ENCODE assay signal across 1 cellular context in the genomic region with DNA sequence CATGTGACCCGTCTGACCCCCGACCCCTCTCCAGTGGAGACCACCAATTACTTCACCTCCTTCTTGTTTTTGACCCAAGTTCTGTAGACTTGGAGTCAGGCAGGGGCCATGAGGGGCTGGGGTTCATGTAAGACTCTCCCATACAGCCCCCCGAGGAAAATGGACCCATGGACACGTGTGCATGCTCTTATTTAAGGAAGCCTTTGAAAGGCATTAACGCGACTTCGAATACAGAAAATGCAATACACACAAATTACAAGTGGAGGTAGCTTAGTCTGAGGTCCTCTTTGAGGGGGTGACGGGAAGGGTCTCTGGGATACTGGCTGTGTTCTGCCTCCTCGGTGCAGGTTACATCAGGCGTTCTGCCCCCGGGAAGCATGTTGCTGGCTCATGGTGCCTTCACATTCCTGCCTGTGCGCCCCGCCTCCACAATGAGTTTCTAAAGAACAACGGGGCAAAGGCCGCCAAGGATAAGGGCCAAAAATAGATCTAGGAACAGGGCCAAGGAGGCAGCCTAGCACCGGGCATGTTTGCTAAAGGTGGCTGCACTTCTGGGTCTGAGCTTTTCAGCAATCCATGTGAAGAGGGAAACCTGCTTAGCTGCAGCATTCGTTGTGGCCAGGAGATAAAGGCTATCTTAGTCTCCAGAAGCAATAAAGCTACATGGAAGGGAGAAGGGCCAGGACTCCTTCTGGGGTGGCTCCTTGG.
TF ChIP-seq lines count a peak whose summit lies in the region.

No MANE protein-coding gene starts in this region.

TF ChIP-seq in K562, 482 proteins besides CTCF, POLR2A, EP300 and RAD21 (continued from another document and continues in another):
- TF ChIP-seq, protein P1, sequence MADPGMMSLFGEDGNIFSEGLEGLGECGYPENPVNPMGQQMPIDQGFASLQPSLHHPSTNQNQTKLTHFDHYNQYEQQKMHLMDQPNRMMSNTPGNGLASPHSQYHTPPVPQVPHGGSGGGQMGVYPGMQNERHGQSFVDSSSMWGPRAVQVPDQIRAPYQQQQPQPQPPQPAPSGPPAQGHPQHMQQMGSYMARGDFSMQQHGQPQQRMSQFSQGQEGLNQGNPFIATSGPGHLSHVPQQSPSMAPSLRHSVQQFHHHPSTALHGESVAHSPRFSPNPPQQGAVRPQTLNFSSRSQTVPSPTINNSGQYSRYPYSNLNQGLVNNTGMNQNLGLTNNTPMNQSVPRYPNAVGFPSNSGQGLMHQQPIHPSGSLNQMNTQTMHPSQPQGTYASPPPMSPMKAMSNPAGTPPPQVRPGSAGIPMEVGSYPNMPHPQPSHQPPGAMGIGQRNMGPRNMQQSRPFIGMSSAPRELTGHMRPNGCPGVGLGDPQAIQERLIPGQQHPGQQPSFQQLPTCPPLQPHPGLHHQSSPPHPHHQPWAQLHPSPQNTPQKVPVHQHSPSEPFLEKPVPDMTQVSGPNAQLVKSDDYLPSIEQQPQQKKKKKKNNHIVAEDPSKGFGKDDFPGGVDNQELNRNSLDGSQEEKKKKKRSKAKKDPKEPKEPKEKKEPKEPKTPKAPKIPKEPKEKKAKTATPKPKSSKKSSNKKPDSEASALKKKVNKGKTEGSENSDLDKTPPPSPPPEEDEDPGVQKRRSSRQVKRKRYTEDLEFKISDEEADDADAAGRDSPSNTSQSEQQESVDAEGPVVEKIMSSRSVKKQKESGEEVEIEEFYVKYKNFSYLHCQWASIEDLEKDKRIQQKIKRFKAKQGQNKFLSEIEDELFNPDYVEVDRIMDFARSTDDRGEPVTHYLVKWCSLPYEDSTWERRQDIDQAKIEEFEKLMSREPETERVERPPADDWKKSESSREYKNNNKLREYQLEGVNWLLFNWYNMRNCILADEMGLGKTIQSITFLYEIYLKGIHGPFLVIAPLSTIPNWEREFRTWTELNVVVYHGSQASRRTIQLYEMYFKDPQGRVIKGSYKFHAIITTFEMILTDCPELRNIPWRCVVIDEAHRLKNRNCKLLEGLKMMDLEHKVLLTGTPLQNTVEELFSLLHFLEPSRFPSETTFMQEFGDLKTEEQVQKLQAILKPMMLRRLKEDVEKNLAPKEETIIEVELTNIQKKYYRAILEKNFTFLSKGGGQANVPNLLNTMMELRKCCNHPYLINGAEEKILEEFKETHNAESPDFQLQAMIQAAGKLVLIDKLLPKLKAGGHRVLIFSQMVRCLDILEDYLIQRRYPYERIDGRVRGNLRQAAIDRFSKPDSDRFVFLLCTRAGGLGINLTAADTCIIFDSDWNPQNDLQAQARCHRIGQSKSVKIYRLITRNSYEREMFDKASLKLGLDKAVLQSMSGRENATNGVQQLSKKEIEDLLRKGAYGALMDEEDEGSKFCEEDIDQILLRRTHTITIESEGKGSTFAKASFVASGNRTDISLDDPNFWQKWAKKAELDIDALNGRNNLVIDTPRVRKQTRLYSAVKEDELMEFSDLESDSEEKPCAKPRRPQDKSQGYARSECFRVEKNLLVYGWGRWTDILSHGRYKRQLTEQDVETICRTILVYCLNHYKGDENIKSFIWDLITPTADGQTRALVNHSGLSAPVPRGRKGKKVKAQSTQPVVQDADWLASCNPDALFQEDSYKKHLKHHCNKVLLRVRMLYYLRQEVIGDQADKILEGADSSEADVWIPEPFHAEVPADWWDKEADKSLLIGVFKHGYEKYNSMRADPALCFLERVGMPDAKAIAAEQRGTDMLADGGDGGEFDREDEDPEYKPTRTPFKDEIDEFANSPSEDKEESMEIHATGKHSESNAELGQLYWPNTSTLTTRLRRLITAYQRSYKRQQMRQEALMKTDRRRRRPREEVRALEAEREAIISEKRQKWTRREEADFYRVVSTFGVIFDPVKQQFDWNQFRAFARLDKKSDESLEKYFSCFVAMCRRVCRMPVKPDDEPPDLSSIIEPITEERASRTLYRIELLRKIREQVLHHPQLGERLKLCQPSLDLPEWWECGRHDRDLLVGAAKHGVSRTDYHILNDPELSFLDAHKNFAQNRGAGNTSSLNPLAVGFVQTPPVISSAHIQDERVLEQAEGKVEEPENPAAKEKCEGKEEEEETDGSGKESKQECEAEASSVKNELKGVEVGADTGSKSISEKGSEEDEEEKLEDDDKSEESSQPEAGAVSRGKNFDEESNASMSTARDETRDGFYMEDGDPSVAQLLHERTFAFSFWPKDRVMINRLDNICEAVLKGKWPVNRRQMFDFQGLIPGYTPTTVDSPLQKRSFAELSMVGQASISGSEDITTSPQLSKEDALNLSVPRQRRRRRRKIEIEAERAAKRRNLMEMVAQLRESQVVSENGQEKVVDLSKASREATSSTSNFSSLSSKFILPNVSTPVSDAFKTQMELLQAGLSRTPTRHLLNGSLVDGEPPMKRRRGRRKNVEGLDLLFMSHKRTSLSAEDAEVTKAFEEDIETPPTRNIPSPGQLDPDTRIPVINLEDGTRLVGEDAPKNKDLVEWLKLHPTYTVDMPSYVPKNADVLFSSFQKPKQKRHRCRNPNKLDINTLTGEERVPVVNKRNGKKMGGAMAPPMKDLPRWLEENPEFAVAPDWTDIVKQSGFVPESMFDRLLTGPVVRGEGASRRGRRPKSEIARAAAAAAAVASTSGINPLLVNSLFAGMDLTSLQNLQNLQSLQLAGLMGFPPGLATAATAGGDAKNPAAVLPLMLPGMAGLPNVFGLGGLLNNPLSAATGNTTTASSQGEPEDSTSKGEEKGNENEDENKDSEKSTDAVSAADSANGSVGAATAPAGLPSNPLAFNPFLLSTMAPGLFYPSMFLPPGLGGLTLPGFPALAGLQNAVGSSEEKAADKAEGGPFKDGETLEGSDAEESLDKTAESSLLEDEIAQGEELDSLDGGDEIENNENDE (IDR thresholded peaks at IDR 0.05; ENCODE audit: low read depth, low read length) = no peak
- TF ChIP-seq, protein P2, sequence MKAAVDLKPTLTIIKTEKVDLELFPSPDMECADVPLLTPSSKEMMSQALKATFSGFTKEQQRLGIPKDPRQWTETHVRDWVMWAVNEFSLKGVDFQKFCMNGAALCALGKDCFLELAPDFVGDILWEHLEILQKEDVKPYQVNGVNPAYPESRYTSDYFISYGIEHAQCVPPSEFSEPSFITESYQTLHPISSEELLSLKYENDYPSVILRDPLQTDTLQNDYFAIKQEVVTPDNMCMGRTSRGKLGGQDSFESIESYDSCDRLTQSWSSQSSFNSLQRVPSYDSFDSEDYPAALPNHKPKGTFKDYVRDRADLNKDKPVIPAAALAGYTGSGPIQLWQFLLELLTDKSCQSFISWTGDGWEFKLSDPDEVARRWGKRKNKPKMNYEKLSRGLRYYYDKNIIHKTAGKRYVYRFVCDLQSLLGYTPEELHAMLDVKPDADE (conservative IDR thresholded peaks at IDR 0.05; ENCODE audit: control insufficient read depth, low read depth, low read length) = 0 out of 2 replicates have a peak, but pooled peaks have one; percentile 14
- TF ChIP-seq, protein P3, sequence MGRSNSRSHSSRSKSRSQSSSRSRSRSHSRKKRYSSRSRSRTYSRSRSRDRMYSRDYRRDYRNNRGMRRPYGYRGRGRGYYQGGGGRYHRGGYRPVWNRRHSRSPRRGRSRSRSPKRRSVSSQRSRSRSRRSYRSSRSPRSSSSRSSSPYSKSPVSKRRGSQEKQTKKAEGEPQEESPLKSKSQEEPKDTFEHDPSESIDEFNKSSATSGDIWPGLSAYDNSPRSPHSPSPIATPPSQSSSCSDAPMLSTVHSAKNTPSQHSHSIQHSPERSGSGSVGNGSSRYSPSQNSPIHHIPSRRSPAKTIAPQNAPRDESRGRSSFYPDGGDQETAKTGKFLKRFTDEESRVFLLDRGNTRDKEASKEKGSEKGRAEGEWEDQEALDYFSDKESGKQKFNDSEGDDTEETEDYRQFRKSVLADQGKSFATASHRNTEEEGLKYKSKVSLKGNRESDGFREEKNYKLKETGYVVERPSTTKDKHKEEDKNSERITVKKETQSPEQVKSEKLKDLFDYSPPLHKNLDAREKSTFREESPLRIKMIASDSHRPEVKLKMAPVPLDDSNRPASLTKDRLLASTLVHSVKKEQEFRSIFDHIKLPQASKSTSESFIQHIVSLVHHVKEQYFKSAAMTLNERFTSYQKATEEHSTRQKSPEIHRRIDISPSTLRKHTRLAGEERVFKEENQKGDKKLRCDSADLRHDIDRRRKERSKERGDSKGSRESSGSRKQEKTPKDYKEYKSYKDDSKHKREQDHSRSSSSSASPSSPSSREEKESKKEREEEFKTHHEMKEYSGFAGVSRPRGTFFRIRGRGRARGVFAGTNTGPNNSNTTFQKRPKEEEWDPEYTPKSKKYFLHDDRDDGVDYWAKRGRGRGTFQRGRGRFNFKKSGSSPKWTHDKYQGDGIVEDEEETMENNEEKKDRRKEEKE (IDR thresholded peaks at IDR 0.05; ENCODE audit: borderline replicate concordance in 1 of 2, control insufficient read depth in 1 of 2, low read depth in 2 of 2, low read length in 1 of 2) = no peak
- TF ChIP-seq, protein P4, sequence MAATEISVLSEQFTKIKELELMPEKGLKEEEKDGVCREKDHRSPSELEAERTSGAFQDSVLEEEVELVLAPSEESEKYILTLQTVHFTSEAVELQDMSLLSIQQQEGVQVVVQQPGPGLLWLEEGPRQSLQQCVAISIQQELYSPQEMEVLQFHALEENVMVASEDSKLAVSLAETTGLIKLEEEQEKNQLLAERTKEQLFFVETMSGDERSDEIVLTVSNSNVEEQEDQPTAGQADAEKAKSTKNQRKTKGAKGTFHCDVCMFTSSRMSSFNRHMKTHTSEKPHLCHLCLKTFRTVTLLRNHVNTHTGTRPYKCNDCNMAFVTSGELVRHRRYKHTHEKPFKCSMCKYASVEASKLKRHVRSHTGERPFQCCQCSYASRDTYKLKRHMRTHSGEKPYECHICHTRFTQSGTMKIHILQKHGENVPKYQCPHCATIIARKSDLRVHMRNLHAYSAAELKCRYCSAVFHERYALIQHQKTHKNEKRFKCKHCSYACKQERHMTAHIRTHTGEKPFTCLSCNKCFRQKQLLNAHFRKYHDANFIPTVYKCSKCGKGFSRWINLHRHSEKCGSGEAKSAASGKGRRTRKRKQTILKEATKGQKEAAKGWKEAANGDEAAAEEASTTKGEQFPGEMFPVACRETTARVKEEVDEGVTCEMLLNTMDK (IDR thresholded peaks at IDR 0.05; ENCODE audit: borderline replicate concordance, insufficient read depth, low read depth, low read length, poor library complexity, severe bottlenecking) = no peak
- no peak for TF ChIP-seq SAFB (IDR thresholded peaks at IDR 0.05; ENCODE audit: borderline replicate concordance, low read depth, low read length)
- TF ChIP-seq FIP1L1 (IDR thresholded peaks at IDR 0.05; ENCODE audit: low read depth, low read length, poor library complexity, severe bottlenecking) = no peak
- TF ChIP-seq RBM17 (IDR thresholded peaks at IDR 0.05; ENCODE audit: borderline replicate concordance, low read depth, low read length) = no peak
- TF ChIP-seq CREB1 (IDR thresholded peaks at IDR 0.05) = no peak; the same call in 1 of the 2 replicates
- no peak for TF ChIP-seq CREB1 (CRISPR knock-in tag; IDR thresholded peaks at IDR 0.05)
- no peak for TF ChIP-seq XRCC3 (IDR thresholded peaks at IDR 0.05)
- no peak for TF ChIP-seq RFX1 (IDR thresholded peaks at IDR 0.05)
- TF ChIP-seq, protein P5, sequence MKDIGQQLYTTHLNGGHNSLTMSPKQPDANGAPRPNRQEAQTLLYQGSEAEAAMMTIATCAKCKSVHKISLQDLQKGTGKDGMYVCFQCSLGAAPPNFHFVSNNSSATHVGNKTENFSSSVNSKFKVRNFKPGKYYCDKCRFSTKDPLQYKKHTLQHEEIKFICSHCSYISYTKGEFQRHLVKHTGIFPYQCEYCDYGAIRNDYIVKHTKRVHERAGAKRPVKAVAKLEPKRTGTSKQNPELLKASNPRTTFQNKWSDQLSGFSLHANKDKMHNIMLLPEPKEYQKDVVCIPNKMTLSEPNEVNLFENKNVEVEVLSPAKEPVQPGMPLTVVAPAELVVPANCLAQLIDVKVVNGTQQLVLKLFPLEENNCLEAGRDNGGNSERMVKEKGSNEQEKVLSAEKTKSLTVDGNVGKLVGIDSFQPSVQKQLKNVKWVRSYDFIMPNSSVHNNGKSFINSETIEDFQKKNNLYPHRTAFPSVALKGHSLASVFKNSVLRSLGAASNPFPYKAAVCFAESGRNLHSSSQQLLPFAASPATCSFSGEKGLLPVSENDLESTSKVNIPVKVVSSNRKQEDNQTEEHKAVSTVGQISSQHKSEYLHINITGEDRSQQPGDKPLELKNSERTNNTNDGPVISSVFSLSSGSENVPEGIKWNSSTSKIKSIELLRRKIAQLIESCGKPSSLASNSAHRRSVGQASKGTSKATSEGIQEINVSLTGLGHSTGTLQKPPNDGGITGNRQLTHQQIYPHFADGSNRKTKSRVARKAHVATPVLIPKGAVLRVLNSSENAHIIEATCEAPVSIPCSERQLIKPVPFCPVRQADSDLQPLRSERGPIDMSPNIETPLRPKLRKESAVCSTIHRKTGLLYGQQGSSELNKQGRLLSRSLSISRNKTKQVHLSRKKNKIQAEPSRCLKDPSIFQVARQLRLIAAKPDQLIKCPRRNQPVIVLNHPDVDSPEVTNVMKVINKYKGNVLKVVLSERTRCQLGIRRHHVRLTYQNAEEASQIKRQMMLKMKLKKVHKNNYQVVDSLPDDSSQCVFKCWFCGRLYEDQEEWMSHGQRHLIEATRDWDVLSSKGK (CRISPR knock-in tag; IDR thresholded peaks at IDR 0.05) = no peak
- TF ChIP-seq, protein P6, sequence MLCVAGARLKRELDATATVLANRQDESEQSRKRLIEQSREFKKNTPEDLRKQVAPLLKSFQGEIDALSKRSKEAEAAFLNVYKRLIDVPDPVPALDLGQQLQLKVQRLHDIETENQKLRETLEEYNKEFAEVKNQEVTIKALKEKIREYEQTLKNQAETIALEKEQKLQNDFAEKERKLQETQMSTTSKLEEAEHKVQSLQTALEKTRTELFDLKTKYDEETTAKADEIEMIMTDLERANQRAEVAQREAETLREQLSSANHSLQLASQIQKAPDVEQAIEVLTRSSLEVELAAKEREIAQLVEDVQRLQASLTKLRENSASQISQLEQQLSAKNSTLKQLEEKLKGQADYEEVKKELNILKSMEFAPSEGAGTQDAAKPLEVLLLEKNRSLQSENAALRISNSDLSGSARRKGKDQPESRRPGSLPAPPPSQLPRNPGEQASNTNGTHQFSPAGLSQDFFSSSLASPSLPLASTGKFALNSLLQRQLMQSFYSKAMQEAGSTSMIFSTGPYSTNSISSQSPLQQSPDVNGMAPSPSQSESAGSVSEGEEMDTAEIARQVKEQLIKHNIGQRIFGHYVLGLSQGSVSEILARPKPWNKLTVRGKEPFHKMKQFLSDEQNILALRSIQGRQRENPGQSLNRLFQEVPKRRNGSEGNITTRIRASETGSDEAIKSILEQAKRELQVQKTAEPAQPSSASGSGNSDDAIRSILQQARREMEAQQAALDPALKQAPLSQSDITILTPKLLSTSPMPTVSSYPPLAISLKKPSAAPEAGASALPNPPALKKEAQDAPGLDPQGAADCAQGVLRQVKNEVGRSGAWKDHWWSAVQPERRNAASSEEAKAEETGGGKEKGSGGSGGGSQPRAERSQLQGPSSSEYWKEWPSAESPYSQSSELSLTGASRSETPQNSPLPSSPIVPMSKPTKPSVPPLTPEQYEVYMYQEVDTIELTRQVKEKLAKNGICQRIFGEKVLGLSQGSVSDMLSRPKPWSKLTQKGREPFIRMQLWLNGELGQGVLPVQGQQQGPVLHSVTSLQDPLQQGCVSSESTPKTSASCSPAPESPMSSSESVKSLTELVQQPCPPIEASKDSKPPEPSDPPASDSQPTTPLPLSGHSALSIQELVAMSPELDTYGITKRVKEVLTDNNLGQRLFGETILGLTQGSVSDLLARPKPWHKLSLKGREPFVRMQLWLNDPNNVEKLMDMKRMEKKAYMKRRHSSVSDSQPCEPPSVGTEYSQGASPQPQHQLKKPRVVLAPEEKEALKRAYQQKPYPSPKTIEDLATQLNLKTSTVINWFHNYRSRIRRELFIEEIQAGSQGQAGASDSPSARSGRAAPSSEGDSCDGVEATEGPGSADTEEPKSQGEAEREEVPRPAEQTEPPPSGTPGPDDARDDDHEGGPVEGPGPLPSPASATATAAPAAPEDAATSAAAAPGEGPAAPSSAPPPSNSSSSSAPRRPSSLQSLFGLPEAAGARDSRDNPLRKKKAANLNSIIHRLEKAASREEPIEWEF (CRISPR knock-in tag; IDR thresholded peaks at IDR 0.05) = peak; percentile 41; the same call in 1 of the 2 replicates
- no peak for TF ChIP-seq SIX5 (IDR thresholded peaks at IDR 0.05; ENCODE audit: borderline replicate concordance in 1 of 2, insufficient read depth in 1 of 2, low read depth in 1 of 2, low read length in 2 of 2)
